Comparison of ENCODE assay signal across 19 cellular contexts in the genomic region with DNA sequence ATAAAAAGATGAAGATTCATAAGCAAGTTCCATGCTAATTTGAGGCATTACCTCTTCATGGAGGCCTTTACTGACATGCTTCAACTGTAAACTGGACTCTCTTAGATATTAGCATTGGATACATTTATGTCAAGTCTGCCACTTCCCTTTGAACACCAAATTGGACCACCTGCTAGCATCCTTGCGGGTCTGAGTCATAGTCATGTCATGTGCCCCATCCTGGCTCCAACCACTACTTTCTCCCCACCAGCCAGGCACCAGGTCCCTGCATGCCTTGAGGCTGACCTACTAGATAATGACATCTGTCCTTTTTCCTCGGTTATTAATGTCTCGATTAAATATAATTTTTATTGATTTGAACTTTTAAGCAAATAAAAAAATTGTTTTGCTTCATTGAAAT. TPM values are rescaled to one million over a fixed set of nuclear protein-coding genes. Genes with fewer than 3 reads are reported as not detected.
DNase-seq lines count a peak whose midpoint lies in the region; TF ChIP-seq lines count a peak whose summit lies in the region.
"Had no signal": no experiment of that assay in that cellular context is flagged by ENCODE, and none has a peak within 500 bp of the region (broad histone marks: within the 10 kb centered on the region; RNA-seq: fewer than 3 reads in every experiment).

No MANE protein-coding gene starts in this region.

- no peaks in the 10 kb centered on the region for H3K9me3 ChIP-seq in HEK293 (ENCODE audit: control insufficient read depth, insufficient read depth, low read depth, low read length)
- H3K9me3 ChIP-seq: ascending aorta, lower lobe of right lung had no signal

- CTCF ChIA-PET in HEK293 (lab: Yijun Ruan, JAX), result no interaction called here

- peak; percentile 9 for DNase-seq in AG08395 (ENCODE audit: low spot score)
- DNase-seq in RPMI7951 (ENCODE audit: low read depth), result peak; percentile 81
- peak; percentile 49 for DNase-seq in glomerular visceral epithelial cell (ENCODE audit: extremely low spot score)
- DNase-seq in NK-92 treated with Interleukin-12 subunit alpha and Interleukin-12 subunit beta, amount 100 ng/mL, for 24 hours (lab: John Stamatoyannopoulos, UW), result no peak
- no peak for DNase-seq in RPMI8226
- DNase-seq in LoVo (ENCODE audit: low spot score), result no peak
- DNase-seq in iPS-NIHi11 (ENCODE audit: low spot score), result no peak
- DNase-seq: activated CD4-positive, CD25-positive, alpha-beta regulatory T cell; activated CD8-positive, alpha-beta T cell treated with anti-CD3 and anti-CD28 coated beads, Interleukin-2, amount 10 ng/mL, durations not matched to agents 7 days and 5 days; activated naive CD4-positive, alpha-beta T cell treated with anti-CD3 and anti-CD28 coated beads for 36 hours; activated T-cell treated with anti-CD3 and anti-CD28 coated beads, Interleukin-2, amount 50 U/mL, for 24 hours; heart right ventricle; lower lobe of right lung; NCI-H187 treated with DMSO at 0.1 percent for 48 hours; nucleus accumbens; retina had no signal

- POLR2A ChIA-PET in HEK293 (lab: Yijun Ruan, JAX), result no interaction called here

- no peaks in the 10 kb centered on the region for H3K4me1 ChIP-seq in HEK293 (ENCODE audit: control insufficient read depth, insufficient read depth, low read length)
- H3K4me1 ChIP-seq: ascending aorta, heart right ventricle, lower lobe of right lung had no signal

- H3K27ac ChIP-seq in HEK293 (ENCODE audit: extremely low read depth, low read depth, low read length), result no peak overlapping the region
- H3K27ac ChIP-seq: ascending aorta, heart right ventricle, lower lobe of right lung had no signal

- H3K36me3 ChIP-seq in HEK293 (ENCODE audit: control insufficient read depth in 2 of 2, insufficient read depth in 1 of 2, low read length in 2 of 2), result no peaks in the 10 kb centered on the region
- H3K36me3 ChIP-seq: ascending aorta, heart right ventricle, lower lobe of right lung had no signal

- no peak for TF ChIP-seq CTCF in HEK293 (tag by site-specific recombination; IDR thresholded peaks at IDR 0.05)

- H3K4me3 ChIP-seq in HEK293 (ENCODE audit: low read depth, low read length), result no peak overlapping the region
- H3K4me3 ChIP-seq: ascending aorta, GM23338, heart right ventricle, lower lobe of right lung had no signal

TF ChIP-seq in HEK293, 187 proteins besides CTCF, POLR2A, EP300 and RAD21:
- TF ChIP-seq ZNF114 (tag by site-specific recombination; IDR thresholded peaks at IDR 0.05) (no peak), GLIS2 (tag by site-specific recombination; IDR thresholded peaks at IDR 0.05) (0 out of 2 replicates have a peak, but pooled peaks have one; percentile 19), SCRT2 (tag by site-specific recombination; IDR thresholded peaks at IDR 0.05) (peak; percentile 29; the same call in 1 of the 2 replicates), ZSCAN30 (tag by site-specific recombination; IDR thresholded peaks at IDR 0.05) (no peak), ZNF239 (tag by site-specific recombination; IDR thresholded peaks at IDR 0.05) (no peak), ZNF658 (tag by site-specific recombination; IDR thresholded peaks at IDR 0.05) (no peak), ZEB2 (tag by site-specific recombination; IDR thresholded peaks at IDR 0.05) (no peak), ZNF521 (tag by site-specific recombination; IDR thresholded peaks at IDR 0.05) (no peak), ZFP41 (tag by site-specific recombination; IDR thresholded peaks at IDR 0.05; ENCODE audit: borderline replicate concordance) (no peak), GLIS1 (tag by site-specific recombination; IDR thresholded peaks at IDR 0.05) (peak; percentile 22; the same call in 1 of the 2 replicates)
- TF ChIP-seq, protein P1, sequence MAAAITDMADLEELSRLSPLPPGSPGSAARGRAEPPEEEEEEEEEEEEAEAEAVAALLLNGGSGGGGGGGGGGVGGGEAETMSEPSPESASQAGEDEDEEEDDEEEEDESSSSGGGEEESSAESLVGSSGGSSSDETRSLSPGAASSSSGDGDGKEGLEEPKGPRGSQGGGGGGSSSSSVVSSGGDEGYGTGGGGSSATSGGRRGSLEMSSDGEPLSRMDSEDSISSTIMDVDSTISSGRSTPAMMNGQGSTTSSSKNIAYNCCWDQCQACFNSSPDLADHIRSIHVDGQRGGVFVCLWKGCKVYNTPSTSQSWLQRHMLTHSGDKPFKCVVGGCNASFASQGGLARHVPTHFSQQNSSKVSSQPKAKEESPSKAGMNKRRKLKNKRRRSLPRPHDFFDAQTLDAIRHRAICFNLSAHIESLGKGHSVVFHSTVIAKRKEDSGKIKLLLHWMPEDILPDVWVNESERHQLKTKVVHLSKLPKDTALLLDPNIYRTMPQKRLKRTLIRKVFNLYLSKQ (tag by site-specific recombination; IDR thresholded peaks at IDR 0.05; ENCODE audit: borderline replicate concordance), result no peak

RNA-seq across cellular contexts. Expression of a gene that starts 32.9 kb away (rescaled TPM):
- total RNA-seq in RPMI7951 (2014; rRNA removed; shearing (Covaris generic)), result 9.0 and 13.5 TPM in 2 replicates

Comparison
In these comparisons a context has a peak if more than half of its experiments do, and no peak if none do; other contexts are left out.
1. DNase-seq: peak in AG08395 (single experiment), RPMI7951 (single experiment) and glomerular visceral epithelial cell (single experiment); none in NK-92 treated with Interleukin-12 subunit alpha and Interleukin-12 subunit beta, amount 100 ng/mL, for 24 hours (single experiment), RPMI8226 (single experiment), LoVo (single experiment) and iPS-NIHi11 (single experiment).